1 cellular context compared by ENCODE assay signal in genomic region chr2:229719926-229720652, GRCh38.
TF ChIP-seq lines count a peak whose summit lies in the region.

No MANE protein-coding gene starts in this region.

TF ChIP-seq in K562, 482 proteins besides CTCF, POLR2A, EP300 and RAD21 (continued from another document):
- TF ChIP-seq GTF3C2 (IDR thresholded peaks at IDR 0.05; ENCODE audit: borderline replicate concordance, extremely low read depth, insufficient read length): no peak
- no peak for TF ChIP-seq E2F5 (CRISPR knock-in tag; IDR thresholded peaks at IDR 0.05)
- no peak for TF ChIP-seq PREB (CRISPR knock-in tag; IDR thresholded peaks at IDR 0.05)
- no peak for TF ChIP-seq SAFB (IDR thresholded peaks at IDR 0.05; ENCODE audit: borderline replicate concordance, low read depth, low read length)
- no peak for TF ChIP-seq SMAD4 (CRISPR knock-in tag; conservative IDR thresholded peaks at IDR 0.05)
